20 cellular contexts compared by ENCODE assay signal in the genomic region with DNA sequence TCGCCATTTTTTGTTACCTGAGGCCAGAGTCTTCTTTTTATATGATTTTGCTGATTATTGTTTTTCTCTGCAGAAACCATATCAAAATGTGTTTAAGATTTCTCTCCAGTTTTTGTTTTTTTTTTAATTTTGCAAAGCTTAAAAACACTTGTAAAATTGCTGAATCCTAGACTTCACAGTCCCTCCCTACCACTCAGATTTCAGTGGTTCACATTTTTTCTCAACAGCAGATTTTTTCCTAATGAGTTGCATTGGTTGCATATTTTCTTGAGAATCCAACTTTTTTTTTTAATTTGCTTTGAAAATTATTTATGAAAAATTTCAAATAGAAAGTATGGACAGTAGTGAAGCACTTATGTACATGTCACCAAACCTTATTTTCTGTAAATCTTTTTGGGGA. TPM values are rescaled to one million over a fixed set of nuclear protein-coding genes. Genes with fewer than 3 reads are reported as not detected.
DNase-seq lines count a peak whose midpoint lies in the region; ATAC-seq, FAIRE-seq and TF ChIP-seq lines count a peak whose summit lies in the region.
"Had no signal": no experiment of that assay in that cellular context is flagged by ENCODE, and none has a peak within 500 bp of the region (broad histone marks: within the 10 kb centered on the region; RNA-seq: fewer than 3 reads in every experiment).

No MANE protein-coding gene starts in this region.

- peaks cover 47% of the 10 kb centered on the region for H3K36me3 Mint-ChIP-seq in activated naive CD8-positive, alpha-beta T cell treated with anti-CD3 and anti-CD28 coated beads, Interleukin-2, amount 50 U/mL, for 24 hours (ENCODE audit: low read depth)
- H3K36me3 Mint-ChIP-seq in natural killer cell treated with Interleukin-12 subunit alpha and Interleukin-12 subunit beta and Interleukin-15 and Interleukin-18, amount 100 ng/mL, for 72 hours = peaks cover 9% of the 10 kb centered on the region

- peak overlapping the region; percentile 24 for H3K4me3 Mint-ChIP-seq in activated naive CD8-positive, alpha-beta T cell treated with anti-CD3 and anti-CD28 coated beads, Interleukin-2, amount 50 U/mL, for 24 hours
- no peak overlapping the region for H3K4me3 Mint-ChIP-seq in natural killer cell treated with Interleukin-12 subunit alpha and Interleukin-12 subunit beta and Interleukin-15 and Interleukin-18, amount 100 ng/mL, for 72 hours

- no peak for FAIRE-seq in HepG2 (lab: Jason Lieb, UNC)
- FAIRE-seq: frontal cortex had no signal

- TF ChIP-seq POLR2A in HepG2 (IDR thresholded peaks at IDR 0.05; ENCODE audit: insufficient read depth in 1 of 2, low read depth in 2 of 2, low read length in 2 of 2) = no peak
- no peak for TF ChIP-seq POLR2A in stomach (IDR thresholded peaks at IDR 0.05)

- no TSS peak for BruUV-seq in HepG2 (replicated peaks; lab: Mats Ljungman, UMichigan)

- H3K27ac ChIP-seq in HepG2 (ENCODE audit: extremely low read length, insufficient read depth, low read length) = no peak overlapping the region
- H3K27ac ChIP-seq in stomach = no peak overlapping the region
- H3K27ac ChIP-seq: PC-9, right lobe of liver, SJCRH30 had no signal

- H3K4me2 ChIP-seq in HepG2 (ENCODE audit: low read depth, low read length) = no peak overlapping the region
- H3K4me2 ChIP-seq: PC-9 had no signal

- WGBS in HepG2 (ENCODE audit: low lambda C conversion rate) = 95% methylated on average over 1 of the region's 1 CpG
- 91 to 99% (median 95%) methylated on average over 1 of the region's 1 CpG for whole genome bisulfite sequencing in stomach, 5 donors

- H3K4me1 ChIP-seq in HepG2 (ENCODE audit: insufficient read depth, low read length) (peaks cover 36% of the 10 kb centered on the region), stomach (peaks cover 4 to 56% (median 30%) of the 10 kb centered on the region in 4 donors)

- no peak overlapping the region for H2AFZ ChIP-seq in HepG2 (ENCODE audit: low read length)
- H2AFZ ChIP-seq: PC-9 had no signal

- TF ChIP-seq CTCF in HepG2 (CRISPR knock-in tag; IDR thresholded peaks at IDR 0.05) (no peak), stomach (IDR thresholded peaks at IDR 0.05) (no peak)

- peak; percentile 9 for DNase-seq in AG08396 (ENCODE audit: low spot score)
- peak; percentile 33 for DNase-seq in EL
- no peak for DNase-seq in activated naive CD8-positive, alpha-beta T cell treated with anti-CD3 and anti-CD28 coated beads, Interleukin-2, amount 50 U/mL, for 24 hours
- peak; percentile 61 for DNase-seq in iris pigment epithelial cell (ENCODE audit: low read depth)
- DNase-seq in HepG2 (ENCODE audit: low spot score) = no peak
- DNase-seq in natural killer cell treated with Interleukin-12 subunit alpha and Interleukin-12 subunit beta and Interleukin-15 and Interleukin-18, amount 100 ng/mL, for 72 hours (ENCODE audit: low spot score) = no peak
- DNase-seq in NCI-H82 treated with DMSO at 0.1 percent for 48 hours (lab: John Stamatoyannopoulos, UW; ENCODE audit: unreplicated experiment) = no peak
- no peak for DNase-seq in stomach
- DNase-seq: activated CD4-positive, alpha-beta T cell treated with anti-CD3 and anti-CD28 coated beads, Interleukin-2, amount 50 U/mL, for 1 hour; amniotic stem cell; left colon; mucosa of descending colon; NCI-H1092; NCI-H69; occipital lobe; PC-9; right lobe of liver; SJCRH30 had no signal

- no peaks in the 10 kb centered on the region for H3K9me3 ChIP-seq in HepG2 (ENCODE audit: low read length)
- H3K9me3 ChIP-seq in stomach = no peaks in the 10 kb centered on the region
- H3K9me3 ChIP-seq: mucosa of descending colon, right lobe of liver, SJCRH30 had no signal

- no peak for TF ChIP-seq RAD21 in HepG2 (CRISPR knock-in tag; IDR thresholded peaks at IDR 0.05)

- POLR2A ChIA-PET in HepG2 (lab: Yijun Ruan, JAX) = no interaction called here

- intact Hi-C loops in HepG2 (cut with micrococcal nuclease; ENCODE audit: unreplicated experiment) = no loop called here
- intact Hi-C loops in stomach (cut with DNase I; ENCODE audit: low total_unique reads) = no loop called here

- H3K4me1 Mint-ChIP-seq in activated naive CD8-positive, alpha-beta T cell treated with anti-CD3 and anti-CD28 coated beads, Interleukin-2, amount 50 U/mL, for 24 hours = peaks cover 60% of the 10 kb centered on the region
- H3K4me1 Mint-ChIP-seq in natural killer cell treated with Interleukin-12 subunit alpha and Interleukin-12 subunit beta and Interleukin-15 and Interleukin-18, amount 100 ng/mL, for 72 hours (ENCODE audit: low read depth in 2 of 2) = peaks cover 29 to 37% of the 10 kb centered on the region in 2 donors

- ATAC-seq in activated naive CD8-positive, alpha-beta T cell treated with anti-CD3 and anti-CD28 coated beads, Interleukin-2, amount 50 U/mL, for 24 hours = no peak
- no peak for ATAC-seq in HepG2
- ATAC-seq in natural killer cell treated with Interleukin-12 subunit alpha and Interleukin-12 subunit beta and Interleukin-15 and Interleukin-18, amount 100 ng/mL, for 72 hours = no peak
- ATAC-seq: left colon, mucosa of descending colon had no signal

- H3K9me3 Mint-ChIP-seq in activated naive CD8-positive, alpha-beta T cell treated with anti-CD3 and anti-CD28 coated beads, Interleukin-2, amount 50 U/mL, for 24 hours = no peaks in the 10 kb centered on the region
- H3K9me3 Mint-ChIP-seq in natural killer cell treated with Interleukin-12 subunit alpha and Interleukin-12 subunit beta and Interleukin-15 and Interleukin-18, amount 100 ng/mL, for 72 hours = no peaks in the 10 kb centered on the region
- H3K9me3 Mint-ChIP-seq: IgD-negative memory B cell had no signal

- in situ Hi-C loops in HepG2 (cut with HindIII; ENCODE audit: extremely low pct_ligation_motif_present, low pct_unique_long_range_greater_than_20kb) = loop anchor here (10.0 kb wide), 1 partner anchor 194 kb away; no protein-coding TSS in a partner anchor

- H3K4me3 ChIP-seq in HepG2 (replicated peaks in 1 of 3; ENCODE audit: insufficient read depth in 1 of 3, low read depth in 2 of 3, low read length in 3 of 3) = no peak overlapping the region
- H3K4me3 ChIP-seq in stomach = no peak overlapping the region
- H3K4me3 ChIP-seq: mucosa of descending colon, PC-9, right lobe of liver, SJCRH30 had no signal

- peaks cover 28% of the 10 kb centered on the region for H3K79me2 ChIP-seq in HepG2 (ENCODE audit: insufficient read depth, low read length)

- TF ChIP-seq EP300 in HepG2 (IDR thresholded peaks at IDR 0.05; ENCODE audit: low read depth in 2 of 2, low read length in 2 of 2) = no peak
- no peak for TF ChIP-seq EP300 in HepG2 (CRISPR knock-in tag; IDR thresholded peaks at IDR 0.05; ENCODE audit: borderline replicate concordance)
- TF ChIP-seq EP300 in stomach (IDR thresholded peaks at IDR 0.05) = no peak

- no peaks in the 10 kb centered on the region for H3K27me3 Mint-ChIP-seq in activated naive CD8-positive, alpha-beta T cell treated with anti-CD3 and anti-CD28 coated beads, Interleukin-2, amount 50 U/mL, for 24 hours
- H3K27me3 Mint-ChIP-seq in natural killer cell treated with Interleukin-12 subunit alpha and Interleukin-12 subunit beta and Interleukin-15 and Interleukin-18, amount 100 ng/mL, for 72 hours = no peaks in the 10 kb centered on the region
- H3K27me3 Mint-ChIP-seq: IgD-negative memory B cell had no signal

- no peaks in the 10 kb centered on the region for H3K27me3 ChIP-seq in HepG2 (ENCODE audit: control insufficient read depth in 1 of 2, insufficient read depth in 2 of 2, low read length in 2 of 2)
- no peaks in the 10 kb centered on the region for H3K27me3 ChIP-seq in stomach
- H3K27me3 ChIP-seq: right lobe of liver, SJCRH30 had no signal

- no peak overlapping the region for H3K9ac ChIP-seq in HepG2 (ENCODE audit: insufficient read depth, low read depth, low read length)

- CTCF ChIA-PET in HepG2 (lab: Yijun Ruan, JAX; ENCODE audit: low intra/inter-chr PET ratio, low total read pairs) = no interaction called here

- H3K36me3 ChIP-seq in HepG2 (replicated peaks in 1 of 2; ENCODE audit: control insufficient read depth in 1 of 2, insufficient read depth in 2 of 2, low read length in 2 of 2) = peaks cover 0 to 13% of the 10 kb centered on the region in 2 experiments; a peak in 3 of 5 replicates
- H3K36me3 ChIP-seq in stomach = peaks cover 8 to 30% (median 30%) of the 10 kb centered on the region in 4 donors

- no peak overlapping the region for H3K27ac Mint-ChIP-seq in activated naive CD8-positive, alpha-beta T cell treated with anti-CD3 and anti-CD28 coated beads, Interleukin-2, amount 50 U/mL, for 24 hours
- H3K27ac Mint-ChIP-seq in natural killer cell treated with Interleukin-12 subunit alpha and Interleukin-12 subunit beta and Interleukin-15 and Interleukin-18, amount 100 ng/mL, for 72 hours = no peak overlapping the region

- H4K20me1 ChIP-seq in HepG2 (ENCODE audit: insufficient read depth, low read length) = no peaks in the 10 kb centered on the region; the same call in 1 of the 2 replicates

TF ChIP-seq in HepG2, 621 proteins besides CTCF, POLR2A, EP300 and RAD21 (continues in another document):
- TF ChIP-seq TAF1 (CRISPR knock-in tag; IDR thresholded peaks at IDR 0.05) = no peak

RNA-seq across cellular contexts. Expression of a gene that starts 5.8 kb away (rescaled TPM):
- 15.4 and 21.7 TPM in 2 replicates for total RNA-seq in HepG2 (2016; rRNA removed; fragmentation: Illumina TruSeq; extraction: Trizol)
- total RNA-seq in HepG2 (2016; cell fraction: cytosol; rRNA removed; fragmentation: Illumina TruSeq; extraction: Trizol; ENCODE audit: low read depth) = 3.4 and 5.8 TPM in 2 replicates
- 14.6 and 19.6 TPM in 2 replicates for total RNA-seq in HepG2 (2016; cell fraction: insoluble cytoplasmic fraction; rRNA removed; fragmentation: Illumina TruSeq; extraction: Trizol)
- total RNA-seq in HepG2 (2016; cell fraction: membrane; rRNA removed; fragmentation: Illumina TruSeq; extraction: Trizol) = 7.0 and 8.7 TPM in 2 replicates
- 22.2 and 25.8 TPM in 2 replicates for total RNA-seq in HepG2 (2016; cell fraction: nucleus; rRNA removed; fragmentation: Illumina TruSeq; extraction: Trizol)
- 9.8 and 11.4 TPM in 2 replicates for polyA plus RNA-seq in HepG2 (2011; rRNA removed)
- 3.4 and 5.6 TPM in 2 replicates for polyA plus RNA-seq in HepG2 (2011; cell fraction: cytosol; rRNA removed)
- 3.6 and 8.6 TPM in 2 replicates for polyA plus RNA-seq in HepG2 (2011; cell fraction: nucleus; rRNA removed)
- polyA plus RNA-seq in HepG2 (2012) = 7.5 and 10.8 TPM in 2 replicates
- 2.1 and 4.0 TPM in 2 replicates for polyA plus RNA-seq in HepG2 (2016; cell fraction: cytosol; fragmentation: Illumina TruSeq; extraction: Trizol; ENCODE audit: low read depth)
- 21.9 and 27.8 TPM in 2 replicates for polyA plus RNA-seq in HepG2 (2016; cell fraction: insoluble cytoplasmic fraction; fragmentation: Illumina TruSeq; extraction: Trizol; ENCODE audit: low read depth)
- 3.0 and 3.5 TPM in 2 replicates for polyA plus RNA-seq in HepG2 (2016; cell fraction: membrane; fragmentation: Illumina TruSeq; extraction: Trizol; ENCODE audit: low read depth)
- 25.4 and 27.7 TPM in 2 replicates for polyA plus RNA-seq in HepG2 (2016; cell fraction: nucleus; fragmentation: Illumina TruSeq; extraction: Trizol; ENCODE audit: insufficient read depth, low read depth)
- 2.3 and 7.7 TPM in 2 replicates for polyA minus RNA-seq in HepG2 (2011; rRNA and poly(A)+ RNA removed; ENCODE audit: low replicate concordance)
- 3.9 and 6.4 TPM in 2 replicates for polyA minus RNA-seq in HepG2 (2011; cell fraction: cytosol; rRNA and poly(A)+ RNA removed)
- 23.8 and 28.6 TPM in 2 replicates for polyA minus RNA-seq in HepG2 (2011; cell fraction: nucleus; rRNA and poly(A)+ RNA removed)
- total RNA-seq in natural killer cell treated with Interleukin-12 subunit alpha and Interleukin-12 subunit beta and Interleukin-15 and Interleukin-18, amount 100 ng/mL, for 72 hours = 10 to 100 TPM; 25.0 to 27.2 TPM
- total RNA-seq in stomach = 10 to 100 TPM in 4 of 5 donors, 1 to 10 TPM in 1; 1.2 to 47.7 (median 16.9) TPM
- 10 to 100 TPM; 10.3 to 18.5 (median 11.0) TPM for polyA plus RNA-seq in stomach

Comparison
In these comparisons a context has a peak if more than half of its experiments do, and no peak if none do; other contexts are left out.
1. DNase-seq: peak in AG08396 (single experiment), EL (single experiment) and iris pigment epithelial cell (single experiment); none in activated naive CD8-positive, alpha-beta T cell treated with anti-CD3 and anti-CD28 coated beads, Interleukin-2, amount 50 U/mL, for 24 hours (single experiment), HepG2 (single experiment), natural killer cell treated with Interleukin-12 subunit alpha and Interleukin-12 subunit beta and Interleukin-15 and Interleukin-18, amount 100 ng/mL, for 72 hours (single experiment), NCI-H82 treated with DMSO at 0.1 percent for 48 hours (single experiment) and stomach (single experiment).